Comparison of ENCODE assay signal across 1 cellular context in genomic region chr15:89671687-89672086, GRCh38.
TF ChIP-seq lines count a peak whose summit lies in the region.

No MANE protein-coding gene starts in this region.

TF ChIP-seq in H1, 55 proteins besides CTCF, POLR2A, EP300 and RAD21:
- TF ChIP-seq CHD2 (IDR thresholded peaks at IDR 0.05; ENCODE audit: low read length) (no peak), ZNF274 (IDR thresholded peaks at IDR 0.05; ENCODE audit: borderline replicate concordance, extremely low read depth, low read length) (no peak), CBX5 (IDR thresholded peaks at IDR 0.05; ENCODE audit: low read depth, low read length) (no peak), CREB1 (IDR thresholded peaks at IDR 0.05) (no peak), CHD1 (IDR thresholded peaks at IDR 0.05; ENCODE audit: low read depth, low read length) (no peak), KDM4A (IDR thresholded peaks at IDR 0.05; ENCODE audit: low read depth, low read length, severe bottlenecking) (no peak), BACH1 (IDR thresholded peaks at IDR 0.05; ENCODE audit: low read length) (no peak), TAF7 (optimal IDR thresholded peaks at IDR 0.05; ENCODE audit: borderline replicate concordance, low read depth, low read length) (no peak)
